1 cellular context compared by ENCODE assay signal in the genomic region with DNA sequence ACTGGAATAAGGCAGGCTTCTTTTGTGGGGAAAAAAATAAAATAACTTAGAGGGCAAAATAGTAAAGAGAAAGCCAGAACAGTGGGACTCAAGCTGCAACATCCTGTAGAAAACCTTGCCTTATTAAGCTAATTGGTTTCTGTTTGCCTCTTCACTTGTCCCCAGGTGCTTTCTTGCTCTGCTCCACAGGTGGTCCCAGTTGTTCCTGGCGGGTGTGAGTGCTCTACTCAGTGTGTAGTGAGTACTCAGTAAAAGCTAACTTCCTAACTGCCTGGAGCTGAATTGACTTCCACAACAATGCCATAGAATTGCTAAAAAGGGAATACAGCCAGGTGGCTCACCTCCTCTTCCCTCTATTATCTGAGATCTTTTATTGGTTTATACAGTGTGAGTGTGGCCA.
TF ChIP-seq lines count a peak whose summit lies in the region.

No MANE protein-coding gene starts in this region.

TF ChIP-seq in WTC11, 78 proteins besides CTCF, POLR2A, EP300 and RAD21 (continued from another document and continues in another):
- TF ChIP-seq GRHL2 (CRISPR knock-in tag; IDR thresholded peaks at IDR 0.05; ENCODE audit: insufficient replicate concordance, severe bottlenecking), result no peak
- TF ChIP-seq, protein P1, sequence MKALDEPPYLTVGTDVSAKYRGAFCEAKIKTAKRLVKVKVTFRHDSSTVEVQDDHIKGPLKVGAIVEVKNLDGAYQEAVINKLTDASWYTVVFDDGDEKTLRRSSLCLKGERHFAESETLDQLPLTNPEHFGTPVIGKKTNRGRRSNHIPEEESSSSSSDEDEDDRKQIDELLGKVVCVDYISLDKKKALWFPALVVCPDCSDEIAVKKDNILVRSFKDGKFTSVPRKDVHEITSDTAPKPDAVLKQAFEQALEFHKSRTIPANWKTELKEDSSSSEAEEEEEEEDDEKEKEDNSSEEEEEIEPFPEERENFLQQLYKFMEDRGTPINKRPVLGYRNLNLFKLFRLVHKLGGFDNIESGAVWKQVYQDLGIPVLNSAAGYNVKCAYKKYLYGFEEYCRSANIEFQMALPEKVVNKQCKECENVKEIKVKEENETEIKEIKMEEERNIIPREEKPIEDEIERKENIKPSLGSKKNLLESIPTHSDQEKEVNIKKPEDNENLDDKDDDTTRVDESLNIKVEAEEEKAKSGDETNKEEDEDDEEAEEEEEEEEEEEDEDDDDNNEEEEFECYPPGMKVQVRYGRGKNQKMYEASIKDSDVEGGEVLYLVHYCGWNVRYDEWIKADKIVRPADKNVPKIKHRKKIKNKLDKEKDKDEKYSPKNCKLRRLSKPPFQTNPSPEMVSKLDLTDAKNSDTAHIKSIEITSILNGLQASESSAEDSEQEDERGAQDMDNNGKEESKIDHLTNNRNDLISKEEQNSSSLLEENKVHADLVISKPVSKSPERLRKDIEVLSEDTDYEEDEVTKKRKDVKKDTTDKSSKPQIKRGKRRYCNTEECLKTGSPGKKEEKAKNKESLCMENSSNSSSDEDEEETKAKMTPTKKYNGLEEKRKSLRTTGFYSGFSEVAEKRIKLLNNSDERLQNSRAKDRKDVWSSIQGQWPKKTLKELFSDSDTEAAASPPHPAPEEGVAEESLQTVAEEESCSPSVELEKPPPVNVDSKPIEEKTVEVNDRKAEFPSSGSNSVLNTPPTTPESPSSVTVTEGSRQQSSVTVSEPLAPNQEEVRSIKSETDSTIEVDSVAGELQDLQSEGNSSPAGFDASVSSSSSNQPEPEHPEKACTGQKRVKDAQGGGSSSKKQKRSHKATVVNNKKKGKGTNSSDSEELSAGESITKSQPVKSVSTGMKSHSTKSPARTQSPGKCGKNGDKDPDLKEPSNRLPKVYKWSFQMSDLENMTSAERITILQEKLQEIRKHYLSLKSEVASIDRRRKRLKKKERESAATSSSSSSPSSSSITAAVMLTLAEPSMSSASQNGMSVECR (CRISPR knock-in tag; IDR thresholded peaks at IDR 0.05; ENCODE audit: borderline replicate concordance), result no peak
- TF ChIP-seq, protein P2, sequence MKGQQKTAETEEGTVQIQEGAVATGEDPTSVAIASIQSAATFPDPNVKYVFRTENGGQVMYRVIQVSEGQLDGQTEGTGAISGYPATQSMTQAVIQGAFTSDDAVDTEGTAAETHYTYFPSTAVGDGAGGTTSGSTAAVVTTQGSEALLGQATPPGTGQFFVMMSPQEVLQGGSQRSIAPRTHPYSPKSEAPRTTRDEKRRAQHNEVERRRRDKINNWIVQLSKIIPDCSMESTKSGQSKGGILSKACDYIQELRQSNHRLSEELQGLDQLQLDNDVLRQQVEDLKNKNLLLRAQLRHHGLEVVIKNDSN (CRISPR knock-in tag; IDR thresholded peaks at IDR 0.05), result no peak; the same call in 1 of the 2 replicates
- TF ChIP-seq, protein P3, sequence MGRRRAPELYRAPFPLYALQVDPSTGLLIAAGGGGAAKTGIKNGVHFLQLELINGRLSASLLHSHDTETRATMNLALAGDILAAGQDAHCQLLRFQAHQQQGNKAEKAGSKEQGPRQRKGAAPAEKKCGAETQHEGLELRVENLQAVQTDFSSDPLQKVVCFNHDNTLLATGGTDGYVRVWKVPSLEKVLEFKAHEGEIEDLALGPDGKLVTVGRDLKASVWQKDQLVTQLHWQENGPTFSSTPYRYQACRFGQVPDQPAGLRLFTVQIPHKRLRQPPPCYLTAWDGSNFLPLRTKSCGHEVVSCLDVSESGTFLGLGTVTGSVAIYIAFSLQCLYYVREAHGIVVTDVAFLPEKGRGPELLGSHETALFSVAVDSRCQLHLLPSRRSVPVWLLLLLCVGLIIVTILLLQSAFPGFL (CRISPR knock-in tag; IDR thresholded peaks at IDR 0.05; ENCODE audit: borderline replicate concordance), result no peak
- no peak for TF ChIP-seq SMAD4 (CRISPR knock-in tag; IDR thresholded peaks at IDR 0.05)
- TF ChIP-seq KAT7 (CRISPR knock-in tag; IDR thresholded peaks at IDR 0.05; ENCODE audit: borderline replicate concordance), result no peak
- TF ChIP-seq, protein P4, sequence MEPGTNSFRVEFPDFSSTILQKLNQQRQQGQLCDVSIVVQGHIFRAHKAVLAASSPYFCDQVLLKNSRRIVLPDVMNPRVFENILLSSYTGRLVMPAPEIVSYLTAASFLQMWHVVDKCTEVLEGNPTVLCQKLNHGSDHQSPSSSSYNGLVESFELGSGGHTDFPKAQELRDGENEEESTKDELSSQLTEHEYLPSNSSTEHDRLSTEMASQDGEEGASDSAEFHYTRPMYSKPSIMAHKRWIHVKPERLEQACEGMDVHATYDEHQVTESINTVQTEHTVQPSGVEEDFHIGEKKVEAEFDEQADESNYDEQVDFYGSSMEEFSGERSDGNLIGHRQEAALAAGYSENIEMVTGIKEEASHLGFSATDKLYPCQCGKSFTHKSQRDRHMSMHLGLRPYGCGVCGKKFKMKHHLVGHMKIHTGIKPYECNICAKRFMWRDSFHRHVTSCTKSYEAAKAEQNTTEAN (CRISPR knock-in tag; IDR thresholded peaks at IDR 0.05), result peak; percentile 78; the same call in 1 of the 2 replicates
- TF ChIP-seq, protein P5, sequence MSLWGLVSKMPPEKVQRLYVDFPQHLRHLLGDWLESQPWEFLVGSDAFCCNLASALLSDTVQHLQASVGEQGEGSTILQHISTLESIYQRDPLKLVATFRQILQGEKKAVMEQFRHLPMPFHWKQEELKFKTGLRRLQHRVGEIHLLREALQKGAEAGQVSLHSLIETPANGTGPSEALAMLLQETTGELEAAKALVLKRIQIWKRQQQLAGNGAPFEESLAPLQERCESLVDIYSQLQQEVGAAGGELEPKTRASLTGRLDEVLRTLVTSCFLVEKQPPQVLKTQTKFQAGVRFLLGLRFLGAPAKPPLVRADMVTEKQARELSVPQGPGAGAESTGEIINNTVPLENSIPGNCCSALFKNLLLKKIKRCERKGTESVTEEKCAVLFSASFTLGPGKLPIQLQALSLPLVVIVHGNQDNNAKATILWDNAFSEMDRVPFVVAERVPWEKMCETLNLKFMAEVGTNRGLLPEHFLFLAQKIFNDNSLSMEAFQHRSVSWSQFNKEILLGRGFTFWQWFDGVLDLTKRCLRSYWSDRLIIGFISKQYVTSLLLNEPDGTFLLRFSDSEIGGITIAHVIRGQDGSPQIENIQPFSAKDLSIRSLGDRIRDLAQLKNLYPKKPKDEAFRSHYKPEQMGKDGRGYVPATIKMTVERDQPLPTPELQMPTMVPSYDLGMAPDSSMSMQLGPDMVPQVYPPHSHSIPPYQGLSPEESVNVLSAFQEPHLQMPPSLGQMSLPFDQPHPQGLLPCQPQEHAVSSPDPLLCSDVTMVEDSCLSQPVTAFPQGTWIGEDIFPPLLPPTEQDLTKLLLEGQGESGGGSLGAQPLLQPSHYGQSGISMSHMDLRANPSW (CRISPR knock-in tag; conservative IDR thresholded peaks at IDR 0.05; ENCODE audit: low read depth), result no peak
- TF ChIP-seq, protein P6, sequence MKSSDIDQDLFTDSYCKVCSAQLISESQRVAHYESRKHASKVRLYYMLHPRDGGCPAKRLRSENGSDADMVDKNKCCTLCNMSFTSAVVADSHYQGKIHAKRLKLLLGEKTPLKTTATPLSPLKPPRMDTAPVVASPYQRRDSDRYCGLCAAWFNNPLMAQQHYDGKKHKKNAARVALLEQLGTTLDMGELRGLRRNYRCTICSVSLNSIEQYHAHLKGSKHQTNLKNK (CRISPR knock-in tag; IDR thresholded peaks at IDR 0.05), result peak; percentile 95; the same call in 1 of the 2 replicates
- TF ChIP-seq NR1H2 (CRISPR knock-in tag; IDR thresholded peaks at IDR 0.05), result no peak
- TF ChIP-seq MYBL2 (CRISPR knock-in tag; IDR thresholded peaks at IDR 0.05), result no peak
- TF ChIP-seq TEAD1 (CRISPR knock-in tag; IDR thresholded peaks at IDR 0.05), result peak; percentile 93
- TF ChIP-seq, protein P7, sequence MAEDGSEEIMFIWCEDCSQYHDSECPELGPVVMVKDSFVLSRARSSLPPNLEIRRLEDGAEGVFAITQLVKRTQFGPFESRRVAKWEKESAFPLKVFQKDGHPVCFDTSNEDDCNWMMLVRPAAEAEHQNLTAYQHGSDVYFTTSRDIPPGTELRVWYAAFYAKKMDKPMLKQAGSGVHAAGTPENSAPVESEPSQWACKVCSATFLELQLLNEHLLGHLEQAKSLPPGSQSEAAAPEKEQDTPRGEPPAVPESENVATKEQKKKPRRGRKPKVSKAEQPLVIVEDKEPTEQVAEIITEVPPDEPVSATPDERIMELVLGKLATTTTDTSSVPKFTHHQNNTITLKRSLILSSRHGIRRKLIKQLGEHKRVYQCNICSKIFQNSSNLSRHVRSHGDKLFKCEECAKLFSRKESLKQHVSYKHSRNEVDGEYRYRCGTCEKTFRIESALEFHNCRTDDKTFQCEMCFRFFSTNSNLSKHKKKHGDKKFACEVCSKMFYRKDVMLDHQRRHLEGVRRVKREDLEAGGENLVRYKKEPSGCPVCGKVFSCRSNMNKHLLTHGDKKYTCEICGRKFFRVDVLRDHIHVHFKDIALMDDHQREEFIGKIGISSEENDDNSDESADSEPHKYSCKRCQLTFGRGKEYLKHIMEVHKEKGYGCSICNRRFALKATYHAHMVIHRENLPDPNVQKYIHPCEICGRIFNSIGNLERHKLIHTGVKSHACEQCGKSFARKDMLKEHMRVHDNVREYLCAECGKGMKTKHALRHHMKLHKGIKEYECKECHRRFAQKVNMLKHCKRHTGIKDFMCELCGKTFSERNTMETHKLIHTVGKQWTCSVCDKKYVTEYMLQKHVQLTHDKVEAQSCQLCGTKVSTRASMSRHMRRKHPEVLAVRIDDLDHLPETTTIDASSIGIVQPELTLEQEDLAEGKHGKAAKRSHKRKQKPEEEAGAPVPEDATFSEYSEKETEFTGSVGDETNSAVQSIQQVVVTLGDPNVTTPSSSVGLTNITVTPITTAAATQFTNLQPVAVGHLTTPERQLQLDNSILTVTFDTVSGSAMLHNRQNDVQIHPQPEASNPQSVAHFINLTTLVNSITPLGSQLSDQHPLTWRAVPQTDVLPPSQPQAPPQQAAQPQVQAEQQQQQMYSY (CRISPR knock-in tag; IDR thresholded peaks at IDR 0.05), result no peak
- no peak for TF ChIP-seq NR2C2 (CRISPR knock-in tag; IDR thresholded peaks at IDR 0.05)
- TF ChIP-seq, protein P8, sequence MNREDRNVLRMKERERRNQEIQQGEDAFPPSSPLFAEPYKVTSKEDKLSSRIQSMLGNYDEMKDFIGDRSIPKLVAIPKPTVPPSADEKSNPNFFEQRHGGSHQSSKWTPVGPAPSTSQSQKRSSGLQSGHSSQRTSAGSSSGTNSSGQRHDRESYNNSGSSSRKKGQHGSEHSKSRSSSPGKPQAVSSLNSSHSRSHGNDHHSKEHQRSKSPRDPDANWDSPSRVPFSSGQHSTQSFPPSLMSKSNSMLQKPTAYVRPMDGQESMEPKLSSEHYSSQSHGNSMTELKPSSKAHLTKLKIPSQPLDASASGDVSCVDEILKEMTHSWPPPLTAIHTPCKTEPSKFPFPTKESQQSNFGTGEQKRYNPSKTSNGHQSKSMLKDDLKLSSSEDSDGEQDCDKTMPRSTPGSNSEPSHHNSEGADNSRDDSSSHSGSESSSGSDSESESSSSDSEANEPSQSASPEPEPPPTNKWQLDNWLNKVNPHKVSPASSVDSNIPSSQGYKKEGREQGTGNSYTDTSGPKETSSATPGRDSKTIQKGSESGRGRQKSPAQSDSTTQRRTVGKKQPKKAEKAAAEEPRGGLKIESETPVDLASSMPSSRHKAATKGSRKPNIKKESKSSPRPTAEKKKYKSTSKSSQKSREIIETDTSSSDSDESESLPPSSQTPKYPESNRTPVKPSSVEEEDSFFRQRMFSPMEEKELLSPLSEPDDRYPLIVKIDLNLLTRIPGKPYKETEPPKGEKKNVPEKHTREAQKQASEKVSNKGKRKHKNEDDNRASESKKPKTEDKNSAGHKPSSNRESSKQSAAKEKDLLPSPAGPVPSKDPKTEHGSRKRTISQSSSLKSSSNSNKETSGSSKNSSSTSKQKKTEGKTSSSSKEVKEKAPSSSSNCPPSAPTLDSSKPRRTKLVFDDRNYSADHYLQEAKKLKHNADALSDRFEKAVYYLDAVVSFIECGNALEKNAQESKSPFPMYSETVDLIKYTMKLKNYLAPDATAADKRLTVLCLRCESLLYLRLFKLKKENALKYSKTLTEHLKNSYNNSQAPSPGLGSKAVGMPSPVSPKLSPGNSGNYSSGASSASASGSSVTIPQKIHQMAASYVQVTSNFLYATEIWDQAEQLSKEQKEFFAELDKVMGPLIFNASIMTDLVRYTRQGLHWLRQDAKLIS (CRISPR knock-in tag; IDR thresholded peaks at IDR 0.05; ENCODE audit: borderline replicate concordance), result peak; percentile 61; the same call in 1 of the 2 replicates
- TF ChIP-seq GABPB1 (CRISPR knock-in tag; IDR thresholded peaks at IDR 0.05), result no peak
- no peak for TF ChIP-seq ELF4 (CRISPR knock-in tag; IDR thresholded peaks at IDR 0.05; ENCODE audit: low read depth)
- TF ChIP-seq EMX1 (CRISPR knock-in tag; IDR thresholded peaks at IDR 0.05), result peak; percentile 89; the same call in 1 of the 2 replicates
- TF ChIP-seq, protein P9, sequence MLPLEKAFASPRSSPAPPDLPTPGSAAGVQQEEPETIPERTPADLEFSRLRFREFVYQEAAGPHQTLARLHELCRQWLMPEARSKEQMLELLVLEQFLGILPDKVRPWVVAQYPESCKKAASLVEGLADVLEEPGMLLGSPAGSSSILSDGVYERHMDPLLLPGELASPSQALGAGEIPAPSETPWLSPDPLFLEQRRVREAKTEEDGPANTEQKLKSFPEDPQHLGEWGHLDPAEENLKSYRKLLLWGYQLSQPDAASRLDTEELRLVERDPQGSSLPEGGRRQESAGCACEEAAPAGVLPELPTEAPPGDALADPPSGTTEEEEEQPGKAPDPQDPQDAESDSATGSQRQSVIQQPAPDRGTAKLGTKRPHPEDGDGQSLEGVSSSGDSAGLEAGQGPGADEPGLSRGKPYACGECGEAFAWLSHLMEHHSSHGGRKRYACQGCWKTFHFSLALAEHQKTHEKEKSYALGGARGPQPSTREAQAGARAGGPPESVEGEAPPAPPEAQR (CRISPR knock-in tag; IDR thresholded peaks at IDR 0.05), result no peak
- no peak for TF ChIP-seq IRF2 (CRISPR knock-in tag; IDR thresholded peaks at IDR 0.05; ENCODE audit: borderline replicate concordance, low read depth)
- TF ChIP-seq SOX15 (CRISPR knock-in tag; IDR thresholded peaks at IDR 0.05), result no peak
- no peak for TF ChIP-seq TEAD4 (CRISPR knock-in tag; IDR thresholded peaks at IDR 0.05)
- no peak for TF ChIP-seq ATF1 (CRISPR knock-in tag; IDR thresholded peaks at IDR 0.05)
- TF ChIP-seq NR3C1 (CRISPR knock-in tag; conservative IDR thresholded peaks at IDR 0.05; ENCODE audit: low read depth), result no peak
- TF ChIP-seq, protein P10, sequence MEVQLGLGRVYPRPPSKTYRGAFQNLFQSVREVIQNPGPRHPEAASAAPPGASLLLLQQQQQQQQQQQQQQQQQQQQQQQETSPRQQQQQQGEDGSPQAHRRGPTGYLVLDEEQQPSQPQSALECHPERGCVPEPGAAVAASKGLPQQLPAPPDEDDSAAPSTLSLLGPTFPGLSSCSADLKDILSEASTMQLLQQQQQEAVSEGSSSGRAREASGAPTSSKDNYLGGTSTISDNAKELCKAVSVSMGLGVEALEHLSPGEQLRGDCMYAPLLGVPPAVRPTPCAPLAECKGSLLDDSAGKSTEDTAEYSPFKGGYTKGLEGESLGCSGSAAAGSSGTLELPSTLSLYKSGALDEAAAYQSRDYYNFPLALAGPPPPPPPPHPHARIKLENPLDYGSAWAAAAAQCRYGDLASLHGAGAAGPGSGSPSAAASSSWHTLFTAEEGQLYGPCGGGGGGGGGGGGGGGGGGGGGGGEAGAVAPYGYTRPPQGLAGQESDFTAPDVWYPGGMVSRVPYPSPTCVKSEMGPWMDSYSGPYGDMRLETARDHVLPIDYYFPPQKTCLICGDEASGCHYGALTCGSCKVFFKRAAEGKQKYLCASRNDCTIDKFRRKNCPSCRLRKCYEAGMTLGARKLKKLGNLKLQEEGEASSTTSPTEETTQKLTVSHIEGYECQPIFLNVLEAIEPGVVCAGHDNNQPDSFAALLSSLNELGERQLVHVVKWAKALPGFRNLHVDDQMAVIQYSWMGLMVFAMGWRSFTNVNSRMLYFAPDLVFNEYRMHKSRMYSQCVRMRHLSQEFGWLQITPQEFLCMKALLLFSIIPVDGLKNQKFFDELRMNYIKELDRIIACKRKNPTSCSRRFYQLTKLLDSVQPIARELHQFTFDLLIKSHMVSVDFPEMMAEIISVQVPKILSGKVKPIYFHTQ (CRISPR knock-in tag; IDR thresholded peaks at IDR 0.05), result peak; percentile 95
- TF ChIP-seq ZNF423 (CRISPR knock-in tag; IDR thresholded peaks at IDR 0.05), result peak; percentile 81
- no peak for TF ChIP-seq RORB (CRISPR knock-in tag; IDR thresholded peaks at IDR 0.05)
- no peak for TF ChIP-seq NFYB (CRISPR knock-in tag; conservative IDR thresholded peaks at IDR 0.05; ENCODE audit: low read depth)
- no peak for TF ChIP-seq ZBTB21 (CRISPR knock-in tag; IDR thresholded peaks at IDR 0.05; ENCODE audit: borderline replicate concordance)
- peak; percentile 92; the same call in 1 of the 2 replicates for TF ChIP-seq ZNF671 (CRISPR knock-in tag; IDR thresholded peaks at IDR 0.05)
